ENCODE assay signal across 1 cellular context in genomic region chr6:108850669-108851467, GRCh38.
A peak's percentile ranks its signal among the peaks of the same experiment; 100 is the strongest.
TF ChIP-seq lines count a peak whose summit lies in the region.

No MANE protein-coding gene starts in this region.

TF ChIP-seq in liver, 16 proteins besides CTCF, POLR2A, EP300 and RAD21 (continued from another document):
- TF ChIP-seq FOXA1 (IDR thresholded peaks at IDR 0.05) (no peak), MAX (IDR thresholded peaks at IDR 0.05) (no peak), SP1 (IDR thresholded peaks at IDR 0.05) (peak; percentile 74), JUND (IDR thresholded peaks at IDR 0.05) (no peak), YY1 (IDR thresholded peaks at IDR 0.05) (peak; percentile 80), ZBTB33 (IDR thresholded peaks at IDR 0.05) (no peak), HNF4G (IDR thresholded peaks at IDR 0.05) (no peak), GABPA (IDR thresholded peaks at IDR 0.05 in 1 of 2, conservative IDR thresholded peaks at IDR 0.05 in 1 of 2) (no peak), RXRA (IDR thresholded peaks at IDR 0.05) (peak; percentile 47 to 68), FOXA2 (IDR thresholded peaks at IDR 0.05) (no peak), EGR1 (IDR thresholded peaks at IDR 0.05; ENCODE audit: low read depth in 2 of 2) (no peak), ATF3 (IDR thresholded peaks at IDR 0.05) (no peak)
